8 cellular contexts compared by ENCODE assay signal in the genomic region with DNA sequence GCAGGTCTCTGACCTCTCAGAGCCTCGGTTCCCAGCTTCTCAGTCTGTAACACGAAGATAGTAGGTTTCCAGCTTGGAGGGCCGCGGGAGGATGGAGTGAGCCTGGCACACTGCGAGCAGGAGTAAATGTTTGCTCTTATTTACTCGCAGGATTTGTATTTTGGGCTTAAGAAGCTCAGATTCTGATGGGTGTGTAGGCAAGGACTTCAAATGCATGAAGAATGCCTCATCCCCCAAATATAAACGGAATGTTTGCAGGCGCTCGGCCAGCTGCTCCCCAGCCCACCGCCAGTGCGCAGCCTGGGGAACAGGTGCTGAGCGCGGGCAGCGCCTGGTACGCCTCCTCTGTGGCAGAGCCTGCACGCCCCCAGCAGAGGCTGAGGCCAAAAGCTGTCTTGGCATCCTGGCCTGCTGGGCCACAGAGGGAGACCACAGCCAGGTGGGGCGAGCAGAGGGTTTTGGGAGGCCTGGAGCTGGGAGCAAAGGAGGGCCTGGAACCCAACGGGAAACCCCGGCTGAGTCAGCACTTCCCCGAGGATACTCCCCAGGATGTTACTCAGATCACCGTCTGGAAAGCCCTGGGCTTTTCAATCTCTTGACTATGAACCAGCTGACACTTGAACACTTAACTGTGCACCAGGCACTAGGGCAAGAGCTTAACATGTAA. TPM values are rescaled to one million over a fixed set of nuclear protein-coding genes. Genes with fewer than 3 reads are reported as not detected.
DNase-seq lines count a peak whose midpoint lies in the region; ATAC-seq and TF ChIP-seq lines count a peak whose summit lies in the region.

No MANE protein-coding gene starts in this region.

- no peaks in the 10 kb centered on the region for H3K9me3 ChIP-seq in Caco-2
- no peaks in the 10 kb centered on the region for H3K9me3 ChIP-seq in OCI-LY1 (ENCODE audit: low read length)

- H4K20me1 ChIP-seq in OCI-LY1 (ENCODE audit: insufficient read depth, low read length), result no peaks in the 10 kb centered on the region

- H3K9me3 Mint-ChIP-seq in Caco-2 (ENCODE audit: unreplicated experiment) (no peaks in the 10 kb centered on the region), naive B cell (peaks cover 0 to 5% (median 0%) of the 10 kb centered on the region in 7 donors)
- H3K9me3 Mint-ChIP-seq in central memory CD8-positive, alpha-beta T cell, result no peaks in the 10 kb centered on the region

- intact Hi-C loops in Caco-2 (cut with micrococcal nuclease; ENCODE audit: unreplicated experiment), result no loop called here

- peaks cover 6% of the 10 kb centered on the region; the same call in 1 of the 2 replicates for H3F3A ChIP-seq in OCI-LY1 (ENCODE audit: insufficient read depth, low read length)

- no peak for TF ChIP-seq CTCF in Caco-2 (IDR thresholded peaks at IDR 0.05; ENCODE audit: insufficient read depth in 1 of 2, low read depth in 1 of 2, low read length in 1 of 2, severe bottlenecking in 1 of 2, unreplicated experiment in 1 of 2)
- TF ChIP-seq CTCF in OCI-LY1 (IDR thresholded peaks at IDR 0.05; ENCODE audit: low read length), result no peak

- DNase-seq in Caco-2 (no peak), naive B cell (no peak), NCI-H1417 treated with DMSO at 0.1 percent for 48 hours (lab: John Stamatoyannopoulos, UW) (no peak), amniotic stem cell (lab: John Stamatoyannopoulos, UW) (no peak), epidermal melanocyte (ENCODE audit: insufficient read length, low spot score) (no peak), cortex of kidney (lab: John Stamatoyannopoulos, UW) (no peak)
- no peak for DNase-seq in central memory CD8-positive, alpha-beta T cell (ENCODE audit: low spot score in 2 of 2)

- no peak for ATAC-seq in central memory CD8-positive, alpha-beta T cell (replicated peaks; ENCODE audit: extremely low read depth, poor library complexity, severe bottlenecking)
- ATAC-seq in naive B cell (ENCODE audit: low read depth in 2 of 2), result peak; percentile 23 to 27

- peaks cover 35% of the 10 kb centered on the region for H3K4me1 Mint-ChIP-seq in Caco-2 (ENCODE audit: low read depth, unreplicated experiment)
- H3K4me1 Mint-ChIP-seq in central memory CD8-positive, alpha-beta T cell, result peaks cover 76% of the 10 kb centered on the region
- peaks cover 46 to 90% (median 85%) of the 10 kb centered on the region in 3 donors for H3K4me1 Mint-ChIP-seq in naive B cell

- H3K27ac Mint-ChIP-seq in Caco-2 (ENCODE audit: unreplicated experiment), result peak overlapping the region; percentile 90
- H3K27ac Mint-ChIP-seq in central memory CD8-positive, alpha-beta T cell (ENCODE audit: low read depth), result peak overlapping the region; percentile 93
- peak overlapping the region in 3 of 6 donors; percentile 33 to 77 (median 54) for H3K27ac Mint-ChIP-seq in naive B cell

- CTCF ChIA-PET in Caco-2 (lab: Charles Lee), result interaction anchor here (0.8 to 1.5 kb wide), 3 partner anchors 20 to 90 kb away, joined by 3 to 6 read pairs (median 5); a partner anchor contains a TSS

- no peaks in the 10 kb centered on the region for H3K9me2 ChIP-seq in OCI-LY1 (ENCODE audit: low read depth, low read length)

- peaks cover 73% of the 10 kb centered on the region for H3K4me1 ChIP-seq in Caco-2
- peaks cover 93% of the 10 kb centered on the region for H3K4me1 ChIP-seq in OCI-LY1 (ENCODE audit: insufficient read depth, low read length, severe bottlenecking)

- peak overlapping the region; percentile 96 for H3K27ac ChIP-seq in OCI-LY1 (ENCODE audit: low read depth, low read length, poor library complexity, severe bottlenecking)

- H3K4me3 ChIP-seq in Caco-2 (ENCODE audit: low read depth, low read length) (no peak overlapping the region), OCI-LY1 (ENCODE audit: low read depth, low read length, poor library complexity, severe bottlenecking) (peak overlapping the region; percentile 51)

- no peaks in the 10 kb centered on the region for H3K27me3 ChIP-seq in Caco-2 (replicated peaks; ENCODE audit: control insufficient read depth, insufficient read depth, low read length)
- no peaks in the 10 kb centered on the region for H3K27me3 ChIP-seq in OCI-LY1 (ENCODE audit: insufficient read depth, low read length)

- H3K79me2 ChIP-seq in OCI-LY1 (ENCODE audit: insufficient read depth, low read length), result peaks cover 13% of the 10 kb centered on the region; the same call in 1 of the 2 replicates

- H3K4me3 Mint-ChIP-seq in Caco-2 (ENCODE audit: unreplicated experiment), result no peak overlapping the region
- peak overlapping the region; percentile 80 for H3K4me3 Mint-ChIP-seq in central memory CD8-positive, alpha-beta T cell
- H3K4me3 Mint-ChIP-seq in naive B cell, result peak overlapping the region in 5 of 8 donors; percentile 45 to 73 (median 56)

- H3K4me2 ChIP-seq in OCI-LY1 (ENCODE audit: low read length), result peak overlapping the region; percentile 70

- H3K36me3 Mint-ChIP-seq in Caco-2 (ENCODE audit: insufficient read depth, unreplicated experiment) (peaks cover 76% of the 10 kb centered on the region), naive B cell (peaks cover 7 to 23% of the 10 kb centered on the region in 2 donors)
- H3K36me3 Mint-ChIP-seq in central memory CD8-positive, alpha-beta T cell (ENCODE audit: insufficient read depth), result peaks cover 56% of the 10 kb centered on the region

- no TSS peak for BruUV-seq in Caco-2 (replicated peaks; lab: Mats Ljungman, UMichigan)

- no peak overlapping the region for H2AFZ ChIP-seq in OCI-LY1 (ENCODE audit: low read length)

- no peaks in the 10 kb centered on the region for H3K27me3 Mint-ChIP-seq in Caco-2 (ENCODE audit: insufficient read depth, unreplicated experiment)
- H3K27me3 Mint-ChIP-seq in central memory CD8-positive, alpha-beta T cell, result no peaks in the 10 kb centered on the region
- H3K27me3 Mint-ChIP-seq in naive B cell, result no peaks in the 10 kb centered on the region

- H3K36me3 ChIP-seq in Caco-2 (ENCODE audit: control insufficient read depth, insufficient read depth, low read length), result peaks cover 9% of the 10 kb centered on the region
- peaks cover 68% of the 10 kb centered on the region for H3K36me3 ChIP-seq in OCI-LY1 (ENCODE audit: insufficient read depth, low read length)

- H3K9ac ChIP-seq in OCI-LY1 (ENCODE audit: low read length), result peak overlapping the region; percentile 70

- POLR2A ChIA-PET in Caco-2 (lab: Charles Lee), result interaction anchor here (0.5 kb wide), 1 partner anchor 25 kb away, joined by 3 read pairs; no protein-coding TSS in a partner anchor

RNA-seq across cellular contexts. Expression of a gene that starts 9.4 kb away (rescaled TPM):
- 123 and 129 TPM in 2 replicates for total RNA-seq in Caco-2 (2022)
- polyA plus RNA-seq in naive B cell (ENCODE audit: low read depth in 6 of 6), result 100 to 1,000 TPM in 2 of 6 donors, 10 to 100 TPM in 4; 65.3 to 119 (median 90.7) TPM

RNA-seq across cellular contexts. Expression of a gene that starts 24.6 kb away (rescaled TPM):
- total RNA-seq in Caco-2 (2022), result 29.1 and 36.0 TPM in 2 replicates
- polyA plus RNA-seq in naive B cell (ENCODE audit: low read depth in 6 of 6), result under 1 TPM in 4 of 6 donors, not detected in 2; 0.17 to 0.57 (median 0.33) TPM

RNA-seq across cellular contexts. Expression of a gene that starts 48.0 kb away (rescaled TPM):
- 27.9 and 31.1 TPM in 2 replicates for total RNA-seq in Caco-2 (2022)
- polyA plus RNA-seq in naive B cell (ENCODE audit: low read depth in 6 of 6), result 1 to 10 TPM in 5 of 6 donors, not detected in 1; 2.8 to 5.0 (median 3.4) TPM

RNA-seq across cellular contexts. Expression of a gene that starts 55.5 kb away (rescaled TPM):
- 7.4 and 7.7 TPM in 2 replicates for total RNA-seq in Caco-2 (2022)
- 10 to 100 TPM in 3 of 6 donors, 1 to 10 TPM in 3; 7.2 to 15.1 (median 10.2) TPM for polyA plus RNA-seq in naive B cell (ENCODE audit: low read depth in 6 of 6)

RNA-seq across cellular contexts. Expression of a gene that starts 58.7 kb away (rescaled TPM):
- 32.7 and 36.8 TPM in 2 replicates for total RNA-seq in Caco-2 (2022)
- polyA plus RNA-seq in naive B cell (ENCODE audit: low read depth in 6 of 6), result 10 to 100 TPM; 12.3 to 49.5 (median 27.4) TPM
